Comparison of ENCODE assay signal across 11 cellular contexts in genomic region chr4:101284546-101284945, GRCh38.
A peak's percentile ranks its signal among the peaks of the same experiment; 100 is the strongest.
DNase-seq lines count a peak whose midpoint lies in the region; ATAC-seq and TF ChIP-seq lines count a peak whose summit lies in the region.
"Had no signal": no experiment of that assay in that cellular context is flagged by ENCODE, and none has a peak within 500 bp of the region (broad histone marks: within the 10 kb centered on the region; RNA-seq: fewer than 3 reads in every experiment).

No MANE protein-coding gene starts in this region.

- peaks cover 11% of the 10 kb centered on the region for H3K4me1 ChIP-seq in CD4-positive, CD25-positive, alpha-beta regulatory T cell (ENCODE audit: control insufficient read depth, insufficient read depth, low read length, poor library complexity, severe bottlenecking)
- peaks cover 35% of the 10 kb centered on the region for H3K4me1 ChIP-seq in PC-3 (ENCODE audit: insufficient read depth, low read length)
- H3K4me1 ChIP-seq in endodermal cell (ENCODE audit: control insufficient read depth, insufficient read depth, low read length), result peaks cover 20% of the 10 kb centered on the region
- no peaks in the 10 kb centered on the region for H3K4me1 ChIP-seq in mesenchymal stem cell (ENCODE audit: control insufficient read depth, insufficient read depth, low read depth, low read length)

- POLR2A ChIA-PET in PC-3 (lab: Charles Lee; ENCODE audit: unreplicated experiment), result interaction anchor here (0.7 kb wide), 1 partner anchor 62 kb away, joined by 8 read pairs; no protein-coding TSS in a partner anchor

- H3K79me1 ChIP-seq in mesenchymal stem cell (replicated peaks; ENCODE audit: low read length, poor library complexity, severe bottlenecking), result peaks cover 8% of the 10 kb centered on the region

- H3K27ac Mint-ChIP-seq in CD4-positive, CD25-positive, alpha-beta regulatory T cell, result no peak overlapping the region
- H3K27ac Mint-ChIP-seq in endodermal cell, result no peak overlapping the region
- H3K27ac Mint-ChIP-seq in stimulated activated naive CD8-positive, alpha-beta T cell treated with anti-CD3 and anti-CD28 coated beads, Interleukin-15, amount 100 ng/mL, for 72 hours, result no peak overlapping the region

- H3K4me3 ChIP-seq in CD4-positive, CD25-positive, alpha-beta regulatory T cell (ENCODE audit: low read depth, low read length), result peak overlapping the region; percentile 16
- H3K4me3 ChIP-seq in PC-3 (ENCODE audit: low read length), result no peak overlapping the region
- H3K4me3 ChIP-seq in endodermal cell (ENCODE audit: low read length), result no peak overlapping the region
- no peak overlapping the region for H3K4me3 ChIP-seq in mesenchymal stem cell (ENCODE audit: insufficient read depth in 1 of 2, low read depth in 1 of 2, low read length in 2 of 2)
- H3K4me3 ChIP-seq: SJCRH30 had no signal

- no peak overlapping the region for H2BK12ac ChIP-seq in mesenchymal stem cell (ENCODE audit: low read length in 2 of 2)

- no peak overlapping the region for H3K18ac ChIP-seq in mesenchymal stem cell (ENCODE audit: low read depth in 1 of 2, low read length in 2 of 2)

- H4K91ac ChIP-seq in mesenchymal stem cell (ENCODE audit: low read length), result no peak overlapping the region

- H3K36me3 Mint-ChIP-seq in CD4-positive, CD25-positive, alpha-beta regulatory T cell, result peaks cover 3% of the 10 kb centered on the region
- no peaks in the 10 kb centered on the region for H3K36me3 Mint-ChIP-seq in endodermal cell (ENCODE audit: low read depth)

- no peak overlapping the region for H3K4ac ChIP-seq in mesenchymal stem cell (ENCODE audit: low read depth in 1 of 2, low read length in 2 of 2)

- no peaks in the 10 kb centered on the region for H3K27me3 ChIP-seq in CD4-positive, CD25-positive, alpha-beta regulatory T cell (ENCODE audit: control insufficient read depth, insufficient read depth, low read length)
- no peaks in the 10 kb centered on the region for H3K27me3 ChIP-seq in PC-3 (ENCODE audit: low read length)
- H3K27me3 ChIP-seq in endodermal cell (ENCODE audit: control insufficient read depth, insufficient read depth, low read length, poor library complexity, severe bottlenecking), result no peaks in the 10 kb centered on the region
- no peaks in the 10 kb centered on the region for H3K27me3 ChIP-seq in mesenchymal stem cell (ENCODE audit: control insufficient read depth in 1 of 2, insufficient read depth in 1 of 2, low read length in 2 of 2)
- H3K27me3 ChIP-seq: brain microvascular endothelial cell, SJCRH30 had no signal

- no peak overlapping the region for H2AFZ ChIP-seq in PC-3 (ENCODE audit: low read length)
- H2AFZ ChIP-seq in mesenchymal stem cell (ENCODE audit: low read depth, low read length), result no peak overlapping the region

- H3K27me3 Mint-ChIP-seq in CD4-positive, CD25-positive, alpha-beta regulatory T cell, result no peaks in the 10 kb centered on the region
- H3K27me3 Mint-ChIP-seq in endodermal cell (ENCODE audit: insufficient read depth), result no peaks in the 10 kb centered on the region
- H3K27me3 Mint-ChIP-seq in stimulated activated naive CD8-positive, alpha-beta T cell treated with anti-CD3 and anti-CD28 coated beads, Interleukin-15, amount 100 ng/mL, for 72 hours, result no peaks in the 10 kb centered on the region

- CTCF ChIA-PET in PC-3 (lab: Charles Lee), result no interaction called here

- H3K4me2 ChIP-seq in PC-3 (ENCODE audit: low read length) (peak overlapping the region; percentile 42), mesenchymal stem cell (ENCODE audit: low read length, poor library complexity, severe bottlenecking) (no peak overlapping the region)

- 86% methylated on average over 1 of the region's 1 CpG; no CpG with 5 or more reads in 1 of the 2 experiments for WGBS in endodermal cell (ENCODE audit: insufficient coverage in 1 of 2, insufficient read length in 1 of 2), 2 experiments
- 86% methylated on average over 1 of the region's 1 CpG for WGBS in mesenchymal stem cell

- no TSS peak for BruUV-seq in PC-3 (replicated peaks; lab: Mats Ljungman, UMichigan)

- H2BK15ac ChIP-seq in mesenchymal stem cell (ENCODE audit: low read depth, poor library complexity, severe bottlenecking), result no peak overlapping the region

- ATAC-seq in CD4-positive, CD25-positive, alpha-beta regulatory T cell (ENCODE audit: low read depth in 2 of 2), result no peak
- peak; percentile 37; the same call in 1 of the 2 replicates for ATAC-seq in PC-3
- no peak for ATAC-seq in stimulated activated naive CD8-positive, alpha-beta T cell treated with anti-CD3 and anti-CD28 coated beads, Interleukin-15, amount 100 ng/mL, for 72 hours

- H3F3A ChIP-seq in PC-3 (ENCODE audit: low read length, unreplicated experiment), result no peaks in the 10 kb centered on the region

- H2AK5ac ChIP-seq in mesenchymal stem cell (ENCODE audit: low read length, severe bottlenecking), result no peak overlapping the region

- H2BK120ac ChIP-seq in mesenchymal stem cell (ENCODE audit: low read depth, low read length), result no peak overlapping the region

- no peak overlapping the region for H2BK5ac ChIP-seq in mesenchymal stem cell (ENCODE audit: low read depth, low read length, poor library complexity, severe bottlenecking)

- H3K9me3 Mint-ChIP-seq in CD4-positive, CD25-positive, alpha-beta regulatory T cell, result peaks cover 0 to 5% (median 0%) of the 10 kb centered on the region in 7 donors
- no peaks in the 10 kb centered on the region for H3K9me3 Mint-ChIP-seq in endodermal cell
- H3K9me3 Mint-ChIP-seq in stimulated activated naive CD8-positive, alpha-beta T cell treated with anti-CD3 and anti-CD28 coated beads, Interleukin-15, amount 100 ng/mL, for 72 hours, result peaks cover 0 to 12% of the 10 kb centered on the region in 2 donors

- H3K9me3 ChIP-seq in CD4-positive, CD25-positive, alpha-beta regulatory T cell (ENCODE audit: control insufficient read depth in 2 of 2, low read length in 2 of 2), result no peaks in the 10 kb centered on the region
- H3K9me3 ChIP-seq in PC-3 (ENCODE audit: low read length), result no peaks in the 10 kb centered on the region
- H3K9me3 ChIP-seq in endodermal cell (ENCODE audit: control insufficient read depth, low read length), result no peaks in the 10 kb centered on the region
- H3K9me3 ChIP-seq in mesenchymal stem cell (ENCODE audit: control insufficient read depth, low read length), result no peaks in the 10 kb centered on the region
- H3K9me3 ChIP-seq: SJCRH30 had no signal

- H3K9ac ChIP-seq in PC-3 (ENCODE audit: low read length) (no peak overlapping the region), endodermal cell (ENCODE audit: extremely low read depth, low read length, poor library complexity, severe bottlenecking) (peak overlapping the region; percentile 32), mesenchymal stem cell (ENCODE audit: low read length) (peak overlapping the region; percentile 26)

- H3K27ac ChIP-seq in CD4-positive, CD25-positive, alpha-beta regulatory T cell (ENCODE audit: insufficient read depth, low read length, poor library complexity, severe bottlenecking), result no peak overlapping the region
- H3K27ac ChIP-seq in PC-3 (ENCODE audit: low read length), result peak overlapping the region; percentile 46
- no peak overlapping the region for H3K27ac ChIP-seq in endodermal cell (ENCODE audit: low read depth, low read length)
- H3K27ac ChIP-seq in mesenchymal stem cell (ENCODE audit: low read length, poor library complexity, severe bottlenecking), result no peak overlapping the region
- H3K27ac ChIP-seq: brain microvascular endothelial cell, SJCRH30, WERI-Rb-1 had no signal

- H3K4me1 Mint-ChIP-seq in CD4-positive, CD25-positive, alpha-beta regulatory T cell, result peaks cover 48 to 62% (median 57%) of the 10 kb centered on the region in 4 donors
- peaks cover 66% of the 10 kb centered on the region for H3K4me1 Mint-ChIP-seq in endodermal cell
- peaks cover 55% of the 10 kb centered on the region for H3K4me1 Mint-ChIP-seq in stimulated activated naive CD8-positive, alpha-beta T cell treated with anti-CD3 and anti-CD28 coated beads, Interleukin-15, amount 100 ng/mL, for 72 hours

- peak overlapping the region in 2 of 4 donors; percentile 12 to 69 for H3K4me3 Mint-ChIP-seq in CD4-positive, CD25-positive, alpha-beta regulatory T cell
- H3K4me3 Mint-ChIP-seq in endodermal cell, result no peak overlapping the region
- H3K4me3 Mint-ChIP-seq in stimulated activated naive CD8-positive, alpha-beta T cell treated with anti-CD3 and anti-CD28 coated beads, Interleukin-15, amount 100 ng/mL, for 72 hours, result no peak overlapping the region

- no peak overlapping the region for H4K8ac ChIP-seq in mesenchymal stem cell (ENCODE audit: low read length)

- TF ChIP-seq CTCF in PC-3 (conservative IDR thresholded peaks at IDR 0.05; ENCODE audit: low read depth, low read length), result no peak
- no peak for TF ChIP-seq CTCF in endodermal cell (conservative IDR thresholded peaks at IDR 0.05)

- no peak overlapping the region for H3K14ac ChIP-seq in mesenchymal stem cell (ENCODE audit: low read length in 2 of 2)

- H3K23ac ChIP-seq in mesenchymal stem cell (ENCODE audit: low read length in 2 of 2), result no peak overlapping the region

- no peaks in the 10 kb centered on the region for H4K20me1 ChIP-seq in PC-3 (ENCODE audit: low read length)

- H3K36me3 ChIP-seq in CD4-positive, CD25-positive, alpha-beta regulatory T cell (ENCODE audit: control insufficient read depth, insufficient read depth, low read length), result no peaks in the 10 kb centered on the region
- no peaks in the 10 kb centered on the region for H3K36me3 ChIP-seq in PC-3 (ENCODE audit: low read depth, low read length)
- no peaks in the 10 kb centered on the region for H3K36me3 ChIP-seq in endodermal cell (ENCODE audit: control insufficient read depth, insufficient read depth, low read length)
- no peaks in the 10 kb centered on the region for H3K36me3 ChIP-seq in mesenchymal stem cell (ENCODE audit: control insufficient read depth in 1 of 2, insufficient read depth in 2 of 2, low read depth in 1 of 2, low read length in 2 of 2)
- H3K36me3 ChIP-seq: brain microvascular endothelial cell, SJCRH30, WERI-Rb-1 had no signal

- intact Hi-C loops in PC-3 (cut with micrococcal nuclease), result no loop called here

- H3K9me2 ChIP-seq in PC-3 (replicated peaks; ENCODE audit: low read length), result no peaks in the 10 kb centered on the region

- peaks cover 22% of the 10 kb centered on the region; the same call in 1 of the 2 replicates for H3K79me2 ChIP-seq in PC-3 (ENCODE audit: low read length)

- peak in 1 of 3 donors; percentile 38 for DNase-seq in CD4-positive, CD25-positive, alpha-beta regulatory T cell
- DNase-seq in PC-3, result peak; percentile 34
- no peak for DNase-seq in endodermal cell
- DNase-seq in mesenchymal stem cell, result peak; percentile 53
- DNase-seq in mesenteric fat pad (ENCODE audit: low spot score), result no peak
- no peak for DNase-seq in stimulated activated naive CD8-positive, alpha-beta T cell treated with anti-CD3 and anti-CD28 coated beads, Interleukin-15, amount 100 ng/mL, for 72 hours
- no peak for DNase-seq in NCI-H1092 (lab: John Stamatoyannopoulos, UW)
- no peak for DNase-seq in occipital lobe (lab: John Stamatoyannopoulos, UW)
- DNase-seq: brain microvascular endothelial cell, SJCRH30, WERI-Rb-1 had no signal

Comparison
In these comparisons a context has a peak if more than half of its experiments do, and no peak if none do; other contexts are left out.
1. DNase-seq: peak in PC-3 (single experiment) and mesenchymal stem cell (single experiment); none in endodermal cell (single experiment), mesenteric fat pad (single experiment), stimulated activated naive CD8-positive, alpha-beta T cell treated with anti-CD3 and anti-CD28 coated beads, Interleukin-15, amount 100 ng/mL, for 72 hours (0 of 2), NCI-H1092 (single experiment) and occipital lobe (single experiment).